In the genomic region with DNA sequence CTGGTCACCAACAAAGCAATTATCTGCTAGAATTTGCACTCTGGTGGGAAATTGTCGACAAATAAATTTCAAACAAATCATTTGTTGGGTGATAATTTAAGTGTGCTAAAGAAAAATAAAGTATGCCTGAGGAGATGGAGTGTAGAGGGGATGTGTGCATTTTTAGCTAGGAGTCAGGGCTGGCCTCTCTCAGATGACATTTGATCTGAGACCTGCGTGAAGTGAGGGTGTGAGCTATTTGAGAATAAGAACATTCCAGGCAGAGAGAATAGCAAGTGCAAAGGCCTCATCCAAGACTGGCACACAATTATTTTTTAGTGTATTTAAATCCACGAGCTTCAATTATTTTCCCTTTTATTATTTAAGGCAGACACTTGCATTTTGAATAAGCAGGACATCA, we compare ENCODE assay signal across 18 cellular contexts.
"Had no signal": no experiment of that assay in that cellular context is flagged by ENCODE, and none has a peak within 500 bp of the region (broad histone marks: within the 10 kb centered on the region; RNA-seq: fewer than 3 reads in every experiment).

No MANE protein-coding gene starts in this region.

- H3K36me3 Mint-ChIP-seq: WTC11 had no signal

- H3K4me1 ChIP-seq: adrenal gland, breast epithelium, gastrocnemius medialis, tibial artery had no signal

- H3K4me3 Mint-ChIP-seq: activated CD4-positive, alpha-beta memory T cell treated with anti-CD3 and anti-CD28 coated beads, Interleukin-2, amount 10 ng/mL, durations not matched to agents 7 days and 5 days; activated CD8-positive, alpha-beta memory T cell treated with anti-CD3 and anti-CD28 coated beads, Interleukin-2, amount 10 ng/mL, durations not matched to agents 7 days and 5 days; dendritic cell treated with granulocyte-macrophage colony-stimulating factor and Interleukin-4, amounts not matched to agents 40 ng/mL and 50 ng/mL, for 4 days; WTC11 had no signal

- H3K27ac Mint-ChIP-seq: activated CD4-positive, alpha-beta memory T cell treated with anti-CD3 and anti-CD28 coated beads, Interleukin-2, amount 10 ng/mL, durations not matched to agents 7 days and 5 days; activated CD8-positive, alpha-beta memory T cell treated with anti-CD3 and anti-CD28 coated beads, Interleukin-2, amount 10 ng/mL, durations not matched to agents 7 days and 5 days; dendritic cell treated with granulocyte-macrophage colony-stimulating factor and Interleukin-4, amounts not matched to agents 40 ng/mL and 50 ng/mL, for 4 days; WTC11 had no signal

- H3K4me3 ChIP-seq: adrenal gland, breast epithelium, gastrocnemius medialis, heart right ventricle, tibial artery had no signal

- DNase-seq: activated CD4-positive, alpha-beta memory T cell treated with anti-CD3 and anti-CD28 coated beads, Interleukin-2, amount 10 ng/mL, durations not matched to agents 7 days and 5 days; activated CD4-positive, alpha-beta T cell treated with anti-CD3 and anti-CD28 coated beads for 4 hours; activated CD8-positive, alpha-beta memory T cell treated with anti-CD3 and anti-CD28 coated beads, Interleukin-2, amount 10 ng/mL, durations not matched to agents 7 days and 5 days; activated naive CD4-positive, alpha-beta T cell treated with anti-CD3 and anti-CD28 coated beads, Interleukin-2, amount 50 U/mL, for 16 hours; adrenal gland; effector CD8-positive, alpha-beta T cell; gastrocnemius medialis; heart right ventricle; mesenchymal stem cell; naive thymus-derived CD4-positive, alpha-beta T cell; stimulated activated CD4-positive, alpha-beta T cell treated with anti-CD3 and anti-CD28 coated beads, Interleukin-2, amount 100 ng/mL, for 24 hours; stimulated activated naive CD8-positive, alpha-beta T cell treated with anti-CD3 and anti-CD28 coated beads, Interleukin-15, Interleukin-2, amounts not matched to agents 100 U/mL and 50 U/mL, for 24 hours; substantia nigra; tibial artery had no signal

- H3K36me3 ChIP-seq: adrenal gland, breast epithelium, gastrocnemius medialis, heart right ventricle, tibial artery had no signal

- H3K27me3 ChIP-seq: adrenal gland, breast epithelium, gastrocnemius medialis, heart right ventricle, tibial artery had no signal

- H3K9me3 Mint-ChIP-seq: activated CD4-positive, alpha-beta memory T cell treated with anti-CD3 and anti-CD28 coated beads, Interleukin-2, amount 10 ng/mL, durations not matched to agents 7 days and 5 days; dendritic cell treated with granulocyte-macrophage colony-stimulating factor and Interleukin-4, amounts not matched to agents 40 ng/mL and 50 ng/mL, for 4 days; WTC11 had no signal

- ATAC-seq: activated CD8-positive, alpha-beta memory T cell treated with anti-CD3 and anti-CD28 coated beads, Interleukin-2, amount 10 ng/mL, durations not matched to agents 7 days and 5 days; esophagus mucosa; gastrocnemius medialis; naive thymus-derived CD4-positive, alpha-beta T cell; stimulated activated naive CD8-positive, alpha-beta T cell treated with anti-CD3 and anti-CD28 coated beads, Interleukin-15, Interleukin-2, amounts not matched to agents 100 U/mL and 50 U/mL, for 24 hours; WTC11 had no signal

- H3K9me3 ChIP-seq: adrenal gland, breast epithelium, gastrocnemius medialis, heart right ventricle, tibial artery had no signal

- H3K27me3 Mint-ChIP-seq: activated CD4-positive, alpha-beta memory T cell treated with anti-CD3 and anti-CD28 coated beads, Interleukin-2, amount 10 ng/mL, durations not matched to agents 7 days and 5 days; activated CD8-positive, alpha-beta memory T cell treated with anti-CD3 and anti-CD28 coated beads, Interleukin-2, amount 10 ng/mL, durations not matched to agents 7 days and 5 days; dendritic cell treated with granulocyte-macrophage colony-stimulating factor and Interleukin-4, amounts not matched to agents 40 ng/mL and 50 ng/mL, for 4 days; naive thymus-derived CD4-positive, alpha-beta T cell had no signal

- H3K27ac ChIP-seq: adrenal gland, breast epithelium, gastrocnemius medialis, tibial artery had no signal
